Comparison of ENCODE assay signal across 1 cellular context in the genomic region with DNA sequence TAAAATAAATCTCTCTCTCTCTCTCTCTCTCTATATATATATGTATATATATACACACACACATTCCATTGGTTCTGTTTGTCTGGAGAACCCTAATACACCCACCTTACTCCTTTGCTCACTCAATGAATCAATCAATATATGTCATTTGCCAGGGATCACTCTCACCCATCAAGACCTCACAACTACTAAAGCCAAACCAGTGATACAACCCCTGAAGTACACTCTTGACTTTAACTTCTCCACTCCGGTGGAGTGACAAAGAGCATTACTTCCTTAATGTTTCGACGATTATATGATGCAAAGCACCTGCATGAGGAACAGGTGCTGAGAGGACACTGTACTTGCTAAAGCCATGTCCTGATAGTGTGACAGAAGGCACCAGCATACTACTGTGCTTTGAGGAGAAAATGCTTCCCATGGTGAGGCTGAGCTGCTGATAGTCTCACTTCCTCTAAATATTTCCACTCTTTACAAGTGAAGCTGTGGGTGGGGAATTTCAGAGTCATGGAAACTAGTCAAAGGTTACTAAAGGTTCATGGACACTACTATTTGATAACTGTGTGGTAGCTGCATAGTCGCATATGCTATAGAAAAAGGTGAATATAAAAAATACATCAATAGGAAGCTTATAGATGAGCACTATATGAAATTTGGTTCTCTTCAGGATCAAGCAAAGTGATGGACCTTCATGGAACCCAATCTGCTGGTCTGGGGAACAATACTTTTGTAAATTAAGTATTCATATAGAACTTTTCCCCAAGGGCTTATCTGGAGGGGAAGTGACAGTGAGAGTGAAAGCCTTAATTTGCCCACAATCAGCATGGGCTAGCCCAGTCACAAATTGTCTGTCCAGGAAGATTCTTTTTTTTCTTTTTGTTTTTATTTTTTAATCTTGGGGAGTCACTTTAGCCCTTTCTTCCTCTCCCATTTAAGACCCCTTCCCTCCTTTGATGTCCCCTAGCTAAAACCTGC.
TF ChIP-seq lines count a peak whose summit lies in the region.

No MANE protein-coding gene starts in this region.

TF ChIP-seq in K562, 482 proteins besides CTCF, POLR2A, EP300 and RAD21 (continued from another document):
- peak; percentile 90 for TF ChIP-seq ZKSCAN3 (CRISPR knock-in tag; IDR thresholded peaks at IDR 0.05)
